In the genomic region with DNA sequence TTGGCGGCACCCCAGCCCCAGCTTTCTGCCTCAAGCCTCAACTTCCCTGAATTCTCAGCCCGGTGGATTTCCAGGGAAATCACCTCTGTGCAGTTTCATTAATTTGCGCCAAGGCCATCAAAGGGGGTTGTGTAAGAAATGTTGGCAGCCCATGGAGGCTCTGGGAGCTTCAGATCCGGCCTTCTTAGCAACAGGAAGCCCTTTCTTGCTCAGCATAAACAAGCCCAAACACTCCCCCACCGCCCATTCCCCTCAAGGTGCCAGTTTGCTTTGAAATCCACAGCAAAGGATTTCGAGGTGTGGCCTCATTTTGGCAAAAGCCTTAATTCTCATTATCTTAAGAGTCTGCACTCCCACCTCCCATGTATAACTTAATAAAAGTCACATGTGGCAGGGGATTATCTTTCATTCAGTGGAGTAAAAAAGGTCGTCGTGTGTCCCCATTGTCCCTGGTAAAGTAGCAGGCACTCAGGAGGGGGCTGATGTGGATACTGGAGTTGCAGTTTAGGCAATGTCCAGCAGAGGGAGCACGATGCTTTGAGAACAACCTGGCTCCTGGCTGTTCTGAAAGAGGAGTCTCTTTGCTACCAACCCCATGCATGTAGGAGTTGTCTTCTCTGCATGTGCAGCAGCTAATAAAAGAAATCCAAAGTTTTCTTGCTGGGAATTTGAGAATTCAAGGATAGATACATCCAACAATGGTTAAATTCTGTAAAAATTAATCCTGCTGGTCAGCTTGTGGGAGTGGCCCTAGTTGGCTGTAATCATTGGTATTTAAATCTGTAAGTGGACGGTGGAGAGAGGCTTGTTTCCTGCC, we compare ENCODE assay signal across 1 cellular context.
A peak's percentile ranks its signal among the peaks of the same experiment; 100 is the strongest.
TF ChIP-seq lines count a peak whose summit lies in the region.

No MANE protein-coding gene starts in this region.

TF ChIP-seq in IMR-90, 13 proteins besides CTCF, POLR2A, EP300 and RAD21 (continued from another document):
- TF ChIP-seq USF2 (IDR thresholded peaks at IDR 0.05; ENCODE audit: low read depth, low read length), result no peak
- TF ChIP-seq MAFK (IDR thresholded peaks at IDR 0.05; ENCODE audit: low read depth, low read length), result no peak
- TF ChIP-seq CEBPB (IDR thresholded peaks at IDR 0.05; ENCODE audit: low read depth, low read length), result no peak
- no peak for TF ChIP-seq RCOR1 (IDR thresholded peaks at IDR 0.05; ENCODE audit: insufficient replicate concordance, low read length)
- TF ChIP-seq FOS (IDR thresholded peaks at IDR 0.05; ENCODE audit: low read depth, low read length), result no peak
- no peak for TF ChIP-seq MXI1 (IDR thresholded peaks at IDR 0.05; ENCODE audit: borderline replicate concordance, low read depth, low read length)
- peak; percentile 87 for TF ChIP-seq SMC3 (IDR thresholded peaks at IDR 0.05; ENCODE audit: low read depth, low read length)
- no peak for TF ChIP-seq RFX5 (IDR thresholded peaks at IDR 0.05; ENCODE audit: low read depth, low read length)
- TF ChIP-seq CHD1 (IDR thresholded peaks at IDR 0.05; ENCODE audit: low read depth, low read length), result no peak
- peak; percentile 41; the same call in 1 of the 2 replicates for TF ChIP-seq MAZ (IDR thresholded peaks at IDR 0.05; ENCODE audit: borderline replicate concordance, low read depth, low read length)
- TF ChIP-seq BHLHE40 (IDR thresholded peaks at IDR 0.05; ENCODE audit: low read depth, low read length), result no peak
